ENCODE assay signal across 16 cellular contexts in the genomic region with DNA sequence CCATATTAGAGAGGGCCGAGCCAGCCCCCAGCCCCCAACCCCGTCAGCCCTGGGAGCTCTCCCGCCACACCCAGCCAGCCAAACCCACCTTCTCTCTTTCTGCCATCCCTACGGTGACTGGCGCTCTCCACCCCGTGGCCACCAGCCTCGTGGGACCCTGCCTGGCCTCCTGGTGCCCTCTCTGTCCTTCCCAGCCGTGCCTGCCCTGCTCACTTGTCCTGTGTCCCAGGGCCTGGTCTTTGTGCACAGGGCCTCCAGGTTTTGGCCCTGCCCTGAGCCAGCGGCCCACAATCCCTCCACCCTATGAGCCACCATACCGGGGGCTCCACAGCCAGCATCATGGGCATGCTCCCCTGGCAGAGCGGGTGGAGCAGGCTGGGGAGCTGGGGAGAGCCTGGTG.
DNase-seq lines count a peak whose midpoint lies in the region; ATAC-seq and TF ChIP-seq lines count a peak whose summit lies in the region.
"Had no signal": no experiment of that assay in that cellular context is flagged by ENCODE, and none has a peak within 500 bp of the region (broad histone marks: within the 10 kb centered on the region; RNA-seq: fewer than 3 reads in every experiment).

No MANE protein-coding gene starts in this region.

- H3K4me1 ChIP-seq in RWPE2 (ENCODE audit: insufficient read depth, poor library complexity, severe bottlenecking), result no peaks in the 10 kb centered on the region
- H3K4me1 ChIP-seq in lower lobe of right lung, result no peaks in the 10 kb centered on the region

- H3K4me3 ChIP-seq in RWPE2 (ENCODE audit: severe bottlenecking), result no peak overlapping the region
- H3K4me3 ChIP-seq in lower lobe of right lung, result no peak overlapping the region
- H3K4me3 ChIP-seq: GM12878, GM23248 had no signal

- DNase-seq in Right ventricle myocardium inferior (ENCODE audit: missing footprints) (peak; percentile 45), left ventricle myocardium superior (no peak), RWPE2 (ENCODE audit: low spot score) (peak; percentile 47), lower lobe of right lung (peak; percentile 36), posterior vena cava (ENCODE audit: low spot score) (peak; percentile 74), NCI-H1436 treated with DMSO at 0.1 percent for 48 hours (lab: John Stamatoyannopoulos, UW) (no peak), OCI-M1 (lab: John Stamatoyannopoulos, UW) (no peak)
- DNase-seq: Calu3; CD4-positive, alpha-beta T cell; DMS79; GM23248; H9 had no signal

- H3K36me3 ChIP-seq in RWPE2 (ENCODE audit: low read depth) (no peaks in the 10 kb centered on the region), lower lobe of right lung (no peaks in the 10 kb centered on the region)

- intact Hi-C loops in Right ventricle myocardium inferior (cut with DNase I) (no loop called here), left ventricle myocardium superior (cut with micrococcal nuclease) (no loop called here), lower lobe of right lung (cut with DNase I) (no loop called here), posterior vena cava (cut with DNase I) (no loop called here)

- H3K9me3 ChIP-seq in RWPE2 (ENCODE audit: severe bottlenecking), result no peaks in the 10 kb centered on the region
- H3K9me3 ChIP-seq in lower lobe of right lung, result no peaks in the 10 kb centered on the region

- ATAC-seq in Right ventricle myocardium inferior, result no peak
- no peak for ATAC-seq in left ventricle myocardium superior
- ATAC-seq in RWPE2 (ENCODE audit: low read depth), result no peak
- no peak for ATAC-seq in lower lobe of right lung
- no peak for ATAC-seq in HG03175 (IDR thresholded peaks at IDR 0.05; ENCODE audit: unreplicated experiment)
- ATAC-seq: GM12878, HepG2 had no signal

- H3K27ac ChIP-seq in RWPE2 (ENCODE audit: poor library complexity, severe bottlenecking) (no peak overlapping the region), lower lobe of right lung (no peak overlapping the region)
- H3K27ac ChIP-seq: 22Rv1, GM23248 had no signal

- TF ChIP-seq CTCF in RWPE2 (IDR thresholded peaks at IDR 0.05; ENCODE audit: poor library complexity, severe bottlenecking) (no peak), lower lobe of right lung (IDR thresholded peaks at IDR 0.05) (no peak)

- H3K27me3 ChIP-seq in RWPE2 (ENCODE audit: insufficient read depth, poor library complexity, severe bottlenecking) (no peaks in the 10 kb centered on the region), lower lobe of right lung (ENCODE audit: low read depth) (no peaks in the 10 kb centered on the region)

Comparison
In these comparisons a context has a peak if more than half of its experiments do, and no peak if none do; other contexts are left out.
1. DNase-seq: peak in Right ventricle myocardium inferior (single experiment), RWPE2 (single experiment), lower lobe of right lung (single experiment) and posterior vena cava (single experiment); none in left ventricle myocardium superior (single experiment), NCI-H1436 treated with DMSO at 0.1 percent for 48 hours (single experiment) and OCI-M1 (single experiment).